In the genomic region with DNA sequence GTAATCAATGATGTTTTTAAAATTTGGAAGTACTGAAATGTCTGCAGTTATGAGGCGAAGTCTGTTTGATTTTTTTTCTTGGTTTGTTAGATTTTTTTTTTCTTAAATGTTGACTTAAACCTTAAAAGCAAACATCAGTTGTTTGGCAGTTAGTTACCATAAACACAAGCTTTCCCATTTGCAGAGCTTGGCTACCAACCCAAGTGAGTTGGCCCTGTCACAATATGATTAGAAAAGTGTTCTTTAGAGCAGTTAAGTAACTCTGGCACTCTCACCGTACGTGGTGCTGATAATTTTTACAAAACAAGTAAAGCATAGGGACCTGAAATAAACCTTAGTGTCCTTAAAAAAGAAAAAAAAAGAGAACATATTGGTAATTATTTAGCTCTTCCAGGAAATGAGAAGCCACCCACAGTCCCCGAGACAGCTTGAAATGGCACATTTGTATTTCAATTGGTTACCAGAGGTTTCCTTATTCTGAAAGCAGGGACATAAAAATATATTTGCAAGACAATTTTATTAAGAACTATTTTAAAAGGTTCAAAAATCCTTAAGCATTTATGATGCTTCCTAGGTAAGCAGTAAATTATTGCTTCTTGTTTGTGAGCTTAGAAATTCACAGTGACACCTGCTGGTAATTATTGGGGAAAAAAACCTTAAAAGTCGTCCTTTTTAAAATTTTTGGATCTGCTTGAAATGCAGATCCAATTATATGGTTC, we compare ENCODE assay signal across 8 cellular contexts. TPM values are rescaled to one million over a fixed set of nuclear protein-coding genes. Genes with fewer than 3 reads are reported as not detected.
DNase-seq lines count a peak whose midpoint lies in the region; ATAC-seq and TF ChIP-seq lines count a peak whose summit lies in the region.
"Had no signal": no experiment of that assay in that cellular context is flagged by ENCODE, and none has a peak within 500 bp of the region (broad histone marks: within the 10 kb centered on the region; RNA-seq: fewer than 3 reads in every experiment).

No MANE protein-coding gene starts in this region.

- H3K4me3 ChIP-seq in esophagus muscularis mucosa (no peak overlapping the region), gastrocnemius medialis (peak overlapping the region in 2 of 4 donors; percentile 1 to 86)

- H3K9me3 ChIP-seq in esophagus muscularis mucosa, result no peaks in the 10 kb centered on the region
- H3K9me3 ChIP-seq in gastrocnemius medialis, result no peaks in the 10 kb centered on the region

- DNase-seq in GM13977 (ENCODE audit: low spot score) (no peak), NCI-H774 (lab: John Stamatoyannopoulos, UW) (peak; percentile 59), esophagus muscularis mucosa (ENCODE audit: extremely low spot score) (no peak), gastrocnemius medialis (no peak)
- no peak for DNase-seq in stimulated activated CD4-positive, alpha-beta T cell treated with anti-CD3 and anti-CD28 coated beads, Interleukin-1b, Interleukin-23, amount 100 ng/mL, for 48 hours
- no peak for DNase-seq in activated effector memory CD4-positive, alpha-beta T cell treated with anti-CD3 and anti-CD28 coated beads, Interleukin-2, amount 50 U/mL, for 16 hours
- DNase-seq in activated CD8-positive, alpha-beta memory T cell treated with anti-CD3 and anti-CD28 coated beads, Interleukin-2, amount 50 U/mL, for 4 hours, result no peak

- H3K27ac ChIP-seq in esophagus muscularis mucosa (replicated peaks in 1 of 4) (no peak overlapping the region), gastrocnemius medialis (peak overlapping the region in 3 of 4 donors; percentile 52 to 99 (median 95))

- no peak for TF ChIP-seq EP300 in esophagus muscularis mucosa (IDR thresholded peaks at IDR 0.05)

- peak; percentile 39 for TF ChIP-seq CTCF in GM13977 (IDR thresholded peaks at IDR 0.05; ENCODE audit: extremely low read depth, insufficient read depth, missing control alignments)
- TF ChIP-seq CTCF in esophagus muscularis mucosa (IDR thresholded peaks at IDR 0.05), result peak; percentile 50 to 58 (median 52)
- peak in 4 of 5 experiments; percentile 27 to 58 (median 42) for TF ChIP-seq CTCF in gastrocnemius medialis (IDR thresholded peaks at IDR 0.05 in 4 of 5, conservative IDR thresholded peaks at IDR 0.05 in 1 of 5)

- TF ChIP-seq POLR2A in esophagus muscularis mucosa (IDR thresholded peaks at IDR 0.05; ENCODE audit: low read depth), result no peak
- no peak for TF ChIP-seq POLR2A in gastrocnemius medialis (IDR thresholded peaks at IDR 0.05)

- 46% methylated on average over 5 of the region's 5 CpGs for WGBS in esophagus muscularis mucosa

- peaks cover 0 to 30% (median 21%) of the 10 kb centered on the region in 4 donors for H3K4me1 ChIP-seq in esophagus muscularis mucosa
- H3K4me1 ChIP-seq in gastrocnemius medialis, result peaks cover 5 to 21% of the 10 kb centered on the region in 2 donors

- in situ Hi-C loops in GM13977 (cut with MboI; ENCODE audit: low pct_unique_long_range_greater_than_20kb, low sequenced_read_pairs, unreplicated experiment), result loop anchor here (10.0 kb wide), 1 partner anchor 239 kb away; no protein-coding TSS in a partner anchor
- in situ Hi-C loops in gastrocnemius medialis (cut with MboI; ENCODE audit: low sequenced_read_pairs in 4 of 4), result loop anchor here (10.0 to 25.0 kb wide), 4 partner anchors 159 to 591 kb away; a partner anchor contains a TSS

- ATAC-seq in gastrocnemius medialis, result no peak

- H3K36me3 ChIP-seq in esophagus muscularis mucosa, result peaks cover 0 to 12% (median 3%) of the 10 kb centered on the region in 4 donors
- peaks cover 0 to 10% of the 10 kb centered on the region in 2 donors for H3K36me3 ChIP-seq in gastrocnemius medialis

- intact Hi-C loops in esophagus muscularis mucosa (cut with DNase I) (loop anchor here (5.0 kb wide), 1 partner anchor 441 kb away; no protein-coding TSS in a partner anchor), gastrocnemius medialis (cut with DNase I; ENCODE audit: low total_unique reads) (loop anchor here (2.0 kb wide), 1 partner anchor 169 kb away; no protein-coding TSS in a partner anchor)

- H3K27me3 ChIP-seq in esophagus muscularis mucosa (peaks cover 0 to 67% (median 5%) of the 10 kb centered on the region in 4 donors), gastrocnemius medialis (no peaks in the 10 kb centered on the region)

RNA-seq across cellular contexts. Expression of a gene that starts 3.9 kb away (rescaled TPM):
- total RNA-seq in esophagus muscularis mucosa (1 to 10 TPM; 1.7 to 3.1 (median 2.3) TPM), gastrocnemius medialis (1 to 10 TPM; 5.9 to 9.0 (median 7.4) TPM)
- total RNA-seq: NCI-H460 had no signal

RNA-seq across cellular contexts. Expression of a gene that starts 37.4 kb away (rescaled TPM):
- 10 to 100 TPM; 15.4 to 29.0 (median 19.9) TPM for total RNA-seq in esophagus muscularis mucosa
- total RNA-seq in gastrocnemius medialis, result 1 to 10 TPM; 7.0 to 9.5 (median 9.2) TPM

Comparison
In these comparisons a context has a peak if more than half of its experiments do, and no peak if none do; other contexts are left out.
1. H3K27ac ChIP-seq: peak in gastrocnemius medialis (3 of 4); none in esophagus muscularis mucosa (0 of 4).
2. Peak in every context shown above with its lines, with median percentiles within 50 percentile points of each other: CTCF ChIP-seq.